18 cellular contexts compared by ENCODE assay signal in the genomic region with DNA sequence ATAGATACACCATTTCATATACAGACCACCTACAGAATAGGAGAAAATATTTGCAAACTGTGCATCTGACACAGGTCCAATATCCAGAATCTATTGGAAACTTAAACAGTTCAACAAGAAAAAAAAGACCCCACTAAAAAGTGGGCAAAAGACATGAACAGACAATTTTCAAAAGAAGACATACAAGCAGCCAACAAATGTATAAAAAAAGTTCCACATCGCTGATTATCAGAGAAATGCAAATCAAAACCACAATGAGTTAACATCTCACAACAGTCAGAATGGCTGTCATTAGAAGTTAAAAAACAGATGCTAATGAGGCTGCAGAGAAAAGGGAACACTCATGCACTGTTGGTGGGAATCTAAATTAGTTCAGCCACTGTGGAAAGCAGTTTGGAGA. TPM values are rescaled to one million over a fixed set of nuclear protein-coding genes. Genes with fewer than 3 reads are reported as not detected.
DNase-seq lines count a peak whose midpoint lies in the region; ATAC-seq, FAIRE-seq and TF ChIP-seq lines count a peak whose summit lies in the region.
"Had no signal": no experiment of that assay in that cellular context is flagged by ENCODE, and none has a peak within 500 bp of the region (broad histone marks: within the 10 kb centered on the region; RNA-seq: fewer than 3 reads in every experiment).

No MANE protein-coding gene starts in this region.

- RAD21 ChIA-PET in GM12878 (lab: Charles Lee; ENCODE audit: unreplicated experiment), result no interaction called here

- H3K36me3 ChIP-seq in GM12878 (ENCODE audit: control insufficient read depth in 2 of 2, insufficient read depth in 2 of 2, low read length in 1 of 2), result 0 out of 4 replicates have a peak, but pooled peaks cover 0 to 2% of the 10 kb centered on the region in 2 experiments

- H3K9me3 ChIP-seq in GM12878 (replicated peaks; ENCODE audit: control insufficient read depth, insufficient read depth, low read length), result peaks cover 10% of the 10 kb centered on the region

- H3K4me2 ChIP-seq in GM12878 (ENCODE audit: control insufficient read depth, insufficient read depth), result no peak overlapping the region
- H3K4me2 ChIP-seq: GM23338 had no signal

- ATAC-seq in GM12878 (no peak), HG02763 (IDR thresholded peaks at IDR 0.05; ENCODE audit: unreplicated experiment) (no peak)
- ATAC-seq in stimulated activated effector memory CD8-positive, alpha-beta T cell treated with anti-CD3 and anti-CD28 coated beads, Interleukin-12 subunit alpha, Interleukin-12 subunit beta, amount 100 ng/mL, for 72 hours, result no peak
- ATAC-seq: GM23338, HCT116 had no signal

- TF ChIP-seq RAD21 in GM12878 (IDR thresholded peaks at IDR 0.05; ENCODE audit: insufficient read depth, low read depth, low read length), result no peak

- no peak overlapping the region for H2AFZ ChIP-seq in GM12878 (ENCODE audit: control insufficient read depth, low read depth, low read length)
- H2AFZ ChIP-seq: GM23338 had no signal

- no peak overlapping the region for H3K4me3 ChIP-seq in GM12878
- H3K4me3 ChIP-seq: GM23338 had no signal

- TF ChIP-seq POLR2A in GM12878 (IDR thresholded peaks at IDR 0.05; ENCODE audit: low read depth, low read length), result no peak

- peak overlapping the region; percentile 34 for H3K4me3 Mint-ChIP-seq in endothelial cell (ENCODE audit: unreplicated experiment)
- no peak overlapping the region for H3K4me3 Mint-ChIP-seq in stimulated activated effector memory CD8-positive, alpha-beta T cell treated with anti-CD3 and anti-CD28 coated beads, Interleukin-12 subunit alpha, Interleukin-12 subunit beta, amount 100 ng/mL, for 72 hours
- H3K4me3 Mint-ChIP-seq: CD4-positive, alpha-beta memory T cell; GM23338; H9 had no signal

- TF ChIP-seq EP300 in GM12878 (IDR thresholded peaks at IDR 0.05; ENCODE audit: borderline replicate concordance in 1 of 2, control insufficient read depth in 1 of 2, low read depth in 2 of 2, low read length in 2 of 2), result no peak

- in situ Hi-C loops in GM12878 (cut with MboI), result no loop called here

- H3K27ac ChIP-seq in GM12878 (ENCODE audit: control insufficient read depth, insufficient read depth), result no peak overlapping the region

- DNase-seq in NAMALWA (ENCODE audit: low spot score), result peak; percentile 50
- no peak for DNase-seq in GM12878 (ENCODE audit: low read depth, low spot score)
- no peak for DNase-seq in endothelial cell (ENCODE audit: low spot score)
- no peak for DNase-seq in T-helper 2 cell
- no peak for DNase-seq in DMS53 (lab: John Stamatoyannopoulos, UW)
- DNase-seq in stimulated activated effector memory CD8-positive, alpha-beta T cell treated with anti-CD3 and anti-CD28 coated beads, Interleukin-12 subunit alpha, Interleukin-12 subunit beta, amount 100 ng/mL, for 72 hours (ENCODE audit: low spot score in 2 of 2), result no peak
- DNase-seq: C1 segment of cervical spinal cord; Calu3; CD4-positive, alpha-beta memory T cell; COR-L47; DND-41; EL; GDM1; H9 had no signal

- intact Hi-C loops in GM12878 (cut with micrococcal nuclease; ENCODE audit: unreplicated experiment), result no loop called here

- H4K20me1 ChIP-seq in GM12878 (ENCODE audit: control insufficient read depth, insufficient read depth), result no peaks in the 10 kb centered on the region

- H3K4me1 Mint-ChIP-seq in endothelial cell (ENCODE audit: unreplicated experiment), result no peaks in the 10 kb centered on the region
- H3K4me1 Mint-ChIP-seq in stimulated activated effector memory CD8-positive, alpha-beta T cell treated with anti-CD3 and anti-CD28 coated beads, Interleukin-12 subunit alpha, Interleukin-12 subunit beta, amount 100 ng/mL, for 72 hours, result peaks cover 24% of the 10 kb centered on the region
- H3K4me1 Mint-ChIP-seq: GM23338 had no signal

- SMC1A ChIA-PET in GM12878 (lab: Charles Lee; ENCODE audit: uncharacterized antibody, unreplicated experiment), result no interaction called here

- FAIRE-seq in GM12878 (lab: Jason Lieb, UNC), result no peak
- FAIRE-seq: GM18507 had no signal

- CTCF ChIA-PET in GM12878 (lab: Yijun Ruan, JAX), result interaction anchor here (0.6 kb wide), 1 partner anchor 81 kb away, joined by 3 read pairs; no protein-coding TSS in a partner anchor

- TF ChIP-seq CTCF in GM12878 (IDR thresholded peaks at IDR 0.05 in 2 of 3, conservative IDR thresholded peaks at IDR 0.05 in 1 of 3; ENCODE audit: control insufficient read depth in 2 of 3, extremely low read depth in 1 of 3, insufficient read depth in 1 of 3, low read depth in 3 of 3, low read length in 3 of 3) (no peak), endothelial cell (IDR thresholded peaks at IDR 0.05; ENCODE audit: unreplicated experiment) (no peak)

- H3K27ac Mint-ChIP-seq in endothelial cell (ENCODE audit: unreplicated experiment), result no peak overlapping the region
- H3K27ac Mint-ChIP-seq in stimulated activated effector memory CD8-positive, alpha-beta T cell treated with anti-CD3 and anti-CD28 coated beads, Interleukin-12 subunit alpha, Interleukin-12 subunit beta, amount 100 ng/mL, for 72 hours, result no peak overlapping the region
- H3K27ac Mint-ChIP-seq: GM23338, H9 had no signal

- H3K36me3 Mint-ChIP-seq in endothelial cell (ENCODE audit: low read depth, unreplicated experiment), result peaks cover 15% of the 10 kb centered on the region
- H3K36me3 Mint-ChIP-seq in stimulated activated effector memory CD8-positive, alpha-beta T cell treated with anti-CD3 and anti-CD28 coated beads, Interleukin-12 subunit alpha, Interleukin-12 subunit beta, amount 100 ng/mL, for 72 hours, result peaks cover 1% of the 10 kb centered on the region

- POLR2A ChIA-PET in GM12878 (lab: Charles Lee), result interaction anchor here (0.6 kb wide), 1 partner anchor 220 kb away, joined by 4 read pairs; no protein-coding TSS in a partner anchor

- BruUV-seq in GM12878 (replicated peaks; lab: Mats Ljungman, UMichigan), result no TSS peak

- peaks cover 2% of the 10 kb centered on the region for H3K27me3 Mint-ChIP-seq in endothelial cell (ENCODE audit: unreplicated experiment)
- H3K27me3 Mint-ChIP-seq: CD4-positive, alpha-beta memory T cell had no signal

- WGBS in GM12878 (ENCODE audit: insufficient coverage, insufficient replicate concordance, low lambda C conversion rate, missing lambda C conversion rate), result 10% methylated on average over 1 of the region's 1 CpG

- no peaks in the 10 kb centered on the region for H3K27me3 ChIP-seq in GM12878 (replicated peaks in 1 of 2; ENCODE audit: control insufficient read depth in 2 of 2, insufficient read depth in 2 of 2, low read length in 1 of 2)

- H3K9ac ChIP-seq in GM12878 (ENCODE audit: control insufficient read depth, insufficient read depth, low read length), result no peak overlapping the region

- H3K79me2 ChIP-seq in GM12878 (ENCODE audit: control insufficient read depth, insufficient read depth, low read length), result peaks cover 2% of the 10 kb centered on the region

- no peaks in the 10 kb centered on the region for H3K4me1 ChIP-seq in GM12878 (ENCODE audit: control insufficient read depth, insufficient read depth, low read length)

- no peaks in the 10 kb centered on the region for H3K9me3 Mint-ChIP-seq in endothelial cell (ENCODE audit: unreplicated experiment)
- peaks cover 7% of the 10 kb centered on the region for H3K9me3 Mint-ChIP-seq in stimulated activated effector memory CD8-positive, alpha-beta T cell treated with anti-CD3 and anti-CD28 coated beads, Interleukin-12 subunit alpha, Interleukin-12 subunit beta, amount 100 ng/mL, for 72 hours

TF ChIP-seq in GM12878, 131 proteins besides CTCF, POLR2A, EP300 and RAD21:
- 0 out of 2 replicates have a peak, but pooled peaks have one; percentile 57 for TF ChIP-seq PAX5 (IDR thresholded peaks at IDR 0.05; ENCODE audit: borderline replicate concordance, low read depth, low read length)
- TF ChIP-seq ZNF622 (IDR thresholded peaks at IDR 0.05), result no peak
- peak; percentile 37; the same call in 1 of the 2 replicates for TF ChIP-seq MTA2 (IDR thresholded peaks at IDR 0.05; ENCODE audit: low read depth)

RNA-seq across cellular contexts. Expression of a gene that starts 36.8 kb away (rescaled TPM):
- total RNA-seq in GM12878 (2013; cell fraction: nucleolus; rRNA removed), result 48.3 and 49.2 TPM in 2 replicates
- 8.0 and 9.4 TPM in 2 replicates for total RNA-seq in GM12878 (2014; rRNA removed)
- 11.6 and 11.8 TPM in 2 replicates for total RNA-seq in GM12878 (2014; rRNA removed; fragmentation: Illumina TruSeq; extraction: Trizol)
- total RNA-seq in GM12878 (2021), result 12.1 and 12.2 TPM in 2 replicates
- 4.3 TPM for polyA plus RNA-seq in GM12878 (2011; ENCODE audit: low read depth)
- polyA plus RNA-seq in GM12878 (2011; rRNA removed), result 15.0 and 19.2 TPM in 2 replicates
- polyA plus RNA-seq in GM12878 (2011; cell fraction: cytosol; rRNA removed), result 7.1 and 7.7 TPM in 2 replicates
- 10.4 and 11.2 TPM in 2 replicates for polyA plus RNA-seq in GM12878 (2011; cell fraction: nucleus; rRNA removed)
- polyA plus RNA-seq in GM12878 (2012), result 6.3 TPM in 2 replicates
- 11.4 and 13.5 TPM in 2 replicates for polyA plus RNA-seq in GM12878 (2014; fragmentation: Illumina TruSeq; extraction: Trizol)
- polyA plus RNA-seq in GM12878 (2014; fragmentation: Nextera tagmentation; extraction: Ambion mirVana), result 1 to 10 TPM; 2.8 to 3.1 TPM
- 7.4 and 9.2 TPM in 2 replicates for polyA plus RNA-seq in GM12878 (2014; rRNA removed)
- 10 to 100 TPM; 10.1 to 15.1 TPM for polyA plus RNA-seq in GM12878 (2016; fragmentation: Nextera tagmentation; extraction: Ambion mirVana)
- 18.2 and 34.8 TPM in 2 replicates for polyA minus RNA-seq in GM12878 (2011; rRNA and poly(A)+ RNA removed)
- 6.9 and 7.4 TPM in 2 replicates for polyA minus RNA-seq in GM12878 (2011; cell fraction: cytosol; rRNA and poly(A)+ RNA removed)
- 10.3 and 14.9 TPM in 2 replicates for polyA minus RNA-seq in GM12878 (2011; cell fraction: nucleus; rRNA and poly(A)+ RNA removed)
- total RNA-seq in endothelial cell (ENCODE audit: unreplicated experiment), result 27.2 TPM
